In genomic region chr9:19440823-19441580, GRCh38 we compare ENCODE assay signal across 13 cellular contexts. TPM values are rescaled to one million over a fixed set of nuclear protein-coding genes. Genes with fewer than 3 reads are reported as not detected.
DNase-seq lines count a peak whose midpoint lies in the region; ATAC-seq and TF ChIP-seq lines count a peak whose summit lies in the region.
"Had no signal": no experiment of that assay in that cellular context is flagged by ENCODE, and none has a peak within 500 bp of the region (broad histone marks: within the 10 kb centered on the region; RNA-seq: fewer than 3 reads in every experiment).

No MANE protein-coding gene starts in this region.

- H3K4me3 ChIP-seq in SJCRH30, result no peak overlapping the region
- H3K4me3 ChIP-seq: thoracic aorta had no signal

- TF ChIP-seq CTCF in omental fat pad (IDR thresholded peaks at IDR 0.05), result no peak

- DNase-seq in amniotic epithelial cell (ENCODE audit: low read depth) (peak; percentile 84), omental fat pad (ENCODE audit: low spot score) (no peak), SJCRH30 (no peak), DMS153 treated with DMSO at 0.1 percent for 48 hours (lab: John Stamatoyannopoulos, UW; ENCODE audit: unreplicated experiment) (no peak), DMS153 (lab: John Stamatoyannopoulos, UW) (no peak)
- DNase-seq: activated CD4-positive, alpha-beta T cell treated with anti-CD3 and anti-CD28 coated beads, Interleukin-2, amount 50 U/mL, for 1 hour; cerebellar nuclear complex; NCI-H1417 treated with DMSO at 0.1 percent for 48 hours had no signal

- no peak overlapping the region for H3K27ac ChIP-seq in SJCRH30
- H3K27ac ChIP-seq: HL-60, thoracic aorta had no signal

- H3K9me3 ChIP-seq in SJCRH30 (replicated peaks), result no peaks in the 10 kb centered on the region; the same call in 1 of the 2 replicates
- H3K9me3 ChIP-seq: thoracic aorta had no signal

- H3K4me1 ChIP-seq in SJCRH30, result no peaks in the 10 kb centered on the region

- peak; percentile 12 for ATAC-seq in GM19324 (IDR thresholded peaks at IDR 0.05; ENCODE audit: low FRiP score, unreplicated experiment)
- ATAC-seq in HG02981 (IDR thresholded peaks at IDR 0.05; ENCODE audit: unreplicated experiment), result peak; percentile 30
- peak; percentile 54 for ATAC-seq in omental fat pad (ENCODE audit: low FRiP score)
- ATAC-seq: Panc1 had no signal

- H3K27me3 ChIP-seq in SJCRH30, result no peaks in the 10 kb centered on the region

- no peaks in the 10 kb centered on the region for H3K36me3 ChIP-seq in SJCRH30

RNA-seq across cellular contexts. Expression of gene ACER2, which starts 32.2 kb away (rescaled TPM):
- total RNA-seq in omental fat pad, result 10 to 100 TPM; 10.4 to 38.1 (median 20.9) TPM
- 0.43 and 0.58 TPM in 2 replicates for total RNA-seq in SJCRH30 (2014; rRNA removed; shearing (Covaris generic))
